ENCODE assay signal across 13 cellular contexts in genomic region chr10:132626761-132627735, GRCh38.
A peak's percentile ranks its signal among the peaks of the same experiment; 100 is the strongest.
DNase-seq lines count a peak whose midpoint lies in the region; ATAC-seq and TF ChIP-seq lines count a peak whose summit lies in the region.
"Had no signal": no experiment of that assay in that cellular context is flagged by ENCODE, and none has a peak within 500 bp of the region (broad histone marks: within the 10 kb centered on the region; RNA-seq: fewer than 3 reads in every experiment).

No MANE protein-coding gene starts in this region.

- no peaks in the 10 kb centered on the region for H3K36me3 ChIP-seq in CD4-positive, alpha-beta memory T cell (ENCODE audit: insufficient read depth, low read length)
- H3K36me3 ChIP-seq in lower lobe of right lung (no peaks in the 10 kb centered on the region), skeletal muscle satellite cell (ENCODE audit: insufficient read depth, low read length) (no peaks in the 10 kb centered on the region)
- H3K36me3 ChIP-seq: colonic mucosa had no signal

- no peak for TF ChIP-seq CTCF in lower lobe of right lung (IDR thresholded peaks at IDR 0.05)

- H3K4me2 ChIP-seq in skeletal muscle satellite cell (ENCODE audit: low read length), result peak overlapping the region; percentile 48

- no peak overlapping the region for H3K4me3 ChIP-seq in CD4-positive, alpha-beta memory T cell (ENCODE audit: low read length in 2 of 2)
- H3K4me3 ChIP-seq in lower lobe of right lung, result no peak overlapping the region
- H3K4me3 ChIP-seq in skeletal muscle satellite cell (ENCODE audit: low read length), result no peak overlapping the region
- H3K4me3 ChIP-seq: colonic mucosa had no signal

- H3K9me3 Mint-ChIP-seq in CD4-positive, alpha-beta memory T cell, result no peaks in the 10 kb centered on the region
- H3K9me3 Mint-ChIP-seq: activated naive CD4-positive, alpha-beta T cell treated with anti-CD3 and anti-CD28 coated beads, Interleukin-2, amount 50 U/mL, for 24 hours had no signal

- H3K4me1 Mint-ChIP-seq in CD4-positive, alpha-beta memory T cell, result peaks cover 22 to 56% (median 33%) of the 10 kb centered on the region in 4 donors

- H3K9me3 ChIP-seq in CD4-positive, alpha-beta memory T cell (ENCODE audit: control insufficient read depth in 1 of 2, low read length in 2 of 2), result no peaks in the 10 kb centered on the region
- H3K9me3 ChIP-seq in lower lobe of right lung, result no peaks in the 10 kb centered on the region
- H3K9me3 ChIP-seq in skeletal muscle satellite cell (replicated peaks; ENCODE audit: low read length), result no peaks in the 10 kb centered on the region
- H3K9me3 ChIP-seq: colonic mucosa had no signal

- DNase-seq in CD4-positive, alpha-beta memory T cell, result peak in 1 of 5 donors; percentile 20
- DNase-seq in caudate nucleus (lab: John Stamatoyannopoulos, UW), result peak in 3 of 61 donors; percentile 43 to 55 (median 45)
- DNase-seq in lower lobe of right lung, result no peak
- no peak for DNase-seq in dedifferentiated amniotic fluid mesenchymal stem cell (ENCODE audit: extremely low spot score)
- no peak for DNase-seq in GF-D8 (lab: John Stamatoyannopoulos, UW)
- DNase-seq in putamen (ENCODE audit: low spot score), result no peak
- DNase-seq in activated CD4-positive, alpha-beta T cell treated with anti-CD3 and anti-CD28 coated beads for 4 hours, result no peak
- DNase-seq: activated CD4-positive, alpha-beta memory T cell treated with anti-CD3 and anti-CD28 coated beads for 36 hours; colonic mucosa; NCI-H1105 treated with DMSO at 0.1 percent for 48 hours; SW 1271 had no signal

- peak overlapping the region in 1 of 8 donors; percentile 3 for H3K4me3 Mint-ChIP-seq in CD4-positive, alpha-beta memory T cell
- H3K4me3 Mint-ChIP-seq: activated CD4-positive, alpha-beta memory T cell treated with anti-CD3 and anti-CD28 coated beads for 36 hours; activated naive CD4-positive, alpha-beta T cell treated with anti-CD3 and anti-CD28 coated beads, Interleukin-2, amount 50 U/mL, for 24 hours had no signal

- ATAC-seq in lower lobe of right lung, result no peak

- CTCF ChIA-PET in CD4-positive, alpha-beta memory T cell (lab: Charles Lee; ENCODE audit: partially characterized antibody), result no interaction called here

- POLR2A ChIA-PET in CD4-positive, alpha-beta memory T cell (lab: Charles Lee; ENCODE audit: partially characterized antibody), result no interaction called here

- no peak overlapping the region for H3K9ac ChIP-seq in skeletal muscle satellite cell (ENCODE audit: low read depth, low read length)

- H3K27ac ChIP-seq in CD4-positive, alpha-beta memory T cell (ENCODE audit: low read depth, low read length), result no peak overlapping the region
- peak overlapping the region; percentile 89 for H3K27ac ChIP-seq in caudate nucleus (ENCODE audit: low read depth, low read length)
- peak overlapping the region; percentile 69 for H3K27ac ChIP-seq in lower lobe of right lung

- H3K4me1 ChIP-seq in CD4-positive, alpha-beta memory T cell (ENCODE audit: insufficient read depth, low read length), result peaks cover 9% of the 10 kb centered on the region
- H3K4me1 ChIP-seq in lower lobe of right lung, result peaks cover 53% of the 10 kb centered on the region
- peaks cover 24% of the 10 kb centered on the region for H3K4me1 ChIP-seq in skeletal muscle satellite cell (ENCODE audit: control insufficient read depth, insufficient read depth, low read length)

- H3K27me3 ChIP-seq in CD4-positive, alpha-beta memory T cell (ENCODE audit: insufficient read depth, low read length), result no peaks in the 10 kb centered on the region
- H3K27me3 ChIP-seq in lower lobe of right lung (ENCODE audit: low read depth), result no peaks in the 10 kb centered on the region
- peaks cover 14% of the 10 kb centered on the region for H3K27me3 ChIP-seq in skeletal muscle satellite cell (ENCODE audit: control insufficient read depth, insufficient read depth, low read length)
- H3K27me3 ChIP-seq: colonic mucosa had no signal

- H3K27ac Mint-ChIP-seq in CD4-positive, alpha-beta memory T cell, result peak overlapping the region in 4 of 7 donors; percentile 31 to 52 (median 46)
- H3K27ac Mint-ChIP-seq: activated CD4-positive, alpha-beta memory T cell treated with anti-CD3 and anti-CD28 coated beads for 36 hours; activated naive CD4-positive, alpha-beta T cell treated with anti-CD3 and anti-CD28 coated beads, Interleukin-2, amount 50 U/mL, for 24 hours had no signal

- H3K36me3 Mint-ChIP-seq in CD4-positive, alpha-beta memory T cell, result no peaks in the 10 kb centered on the region
- H3K36me3 Mint-ChIP-seq: activated CD4-positive, alpha-beta memory T cell treated with anti-CD3 and anti-CD28 coated beads for 36 hours; activated naive CD4-positive, alpha-beta T cell treated with anti-CD3 and anti-CD28 coated beads, Interleukin-2, amount 50 U/mL, for 24 hours had no signal

- H3K27me3 Mint-ChIP-seq in CD4-positive, alpha-beta memory T cell, result no peaks in the 10 kb centered on the region
- H3K27me3 Mint-ChIP-seq: activated CD4-positive, alpha-beta memory T cell treated with anti-CD3 and anti-CD28 coated beads for 36 hours; activated naive CD4-positive, alpha-beta T cell treated with anti-CD3 and anti-CD28 coated beads, Interleukin-2, amount 50 U/mL, for 24 hours had no signal

- intact Hi-C loops in CD4-positive, alpha-beta memory T cell (cut with micrococcal nuclease), result no loop called here
- intact Hi-C loops in lower lobe of right lung (cut with DNase I), result no loop called here
